In the genomic region with DNA sequence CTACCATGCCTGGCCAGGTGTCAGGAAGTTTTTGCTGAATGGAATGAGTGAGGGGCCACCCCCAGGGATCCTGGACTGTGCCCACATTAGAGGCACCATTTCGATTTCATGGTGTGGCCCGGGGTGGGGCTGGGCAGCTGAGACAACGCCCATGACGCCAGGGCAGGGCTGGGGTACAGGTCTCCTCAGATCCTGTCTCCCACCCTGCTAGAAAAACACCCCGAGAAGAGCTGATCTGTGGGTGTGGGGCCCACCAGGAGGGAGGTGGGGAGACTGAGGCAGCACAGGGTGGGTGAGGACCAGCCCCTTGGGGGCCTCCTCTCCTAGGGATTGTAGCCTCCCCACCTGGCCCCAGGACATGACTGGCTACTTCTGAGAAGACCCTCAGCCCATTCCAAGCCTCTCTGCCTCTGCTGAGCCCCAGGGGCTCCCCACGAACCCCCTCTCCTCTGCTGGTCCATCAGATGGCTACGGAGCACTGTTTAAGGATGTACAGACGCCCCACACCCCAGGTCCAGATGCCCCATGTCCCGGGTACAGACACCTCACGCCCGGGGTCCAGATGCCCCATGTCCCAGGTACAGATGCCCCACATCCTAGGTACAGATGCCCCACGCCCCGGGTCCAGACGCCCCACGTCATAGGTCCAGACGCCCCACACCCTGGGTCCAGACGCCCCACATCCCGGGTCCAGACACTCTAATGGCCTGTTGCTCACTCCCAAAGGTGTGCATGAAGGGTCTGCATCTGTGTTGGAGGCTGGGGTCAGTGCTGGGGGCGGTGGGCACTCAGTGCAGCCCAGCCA, we compare ENCODE assay signal across 19 cellular contexts.
"Had no signal": no experiment of that assay in that cellular context is flagged by ENCODE, and none has a peak within 500 bp of the region (broad histone marks: within the 10 kb centered on the region; RNA-seq: fewer than 3 reads in every experiment).

No MANE protein-coding gene starts in this region.

- ATAC-seq: activated CD8-positive, alpha-beta T cell treated with anti-CD3 and anti-CD28 coated beads, Interleukin-2, amount 10 ng/mL, durations not matched to agents 7 days and 5 days; body of pancreas; foreskin keratinocyte; left lung; mucosa of descending colon had no signal

- H3K27ac ChIP-seq: body of pancreas, epithelial cell of prostate, foreskin keratinocyte, left lung, parathyroid adenoma, thoracic aorta, upper lobe of left lung had no signal

- H3K9me3 ChIP-seq: body of pancreas, mucosa of descending colon, thoracic aorta had no signal

- H3K36me3 ChIP-seq: left lung, thoracic aorta, upper lobe of left lung had no signal

- H3K4me3 ChIP-seq: body of pancreas, left lung, mucosa of descending colon, thoracic aorta, upper lobe of left lung had no signal

- H3K4me1 ChIP-seq: foreskin keratinocyte, left lung, parathyroid adenoma had no signal

- DNase-seq: activated CD4-positive, alpha-beta T cell treated with anti-CD3 and anti-CD28 coated beads, Interleukin-2, amount 10 ng/mL, durations not matched to agents 7 days and 5 days; activated CD8-positive, alpha-beta T cell treated with anti-CD3 and anti-CD28 coated beads, Interleukin-2, amount 10 ng/mL, durations not matched to agents 7 days and 5 days; activated gamma-delta T cell; activated naive CD8-positive, alpha-beta T cell treated with anti-CD3 and anti-CD28 coated beads, Interleukin-2, amount 10 ng/mL, durations not matched to agents 7 days and 5 days; activated T-cell treated with anti-CD3 and anti-CD28 coated beads, Interleukin-2, amount 50 U/mL, for 48 hours; amygdala; body of pancreas; caudate nucleus; endodermal cell; foreskin keratinocyte; hippocampal formation; mesenchymal stem cell; stimulated activated CD4-positive, alpha-beta T cell treated with anti-CD3 and anti-CD28 coated beads, Interleukin-2, amount 100 ng/mL, for 24 hours had no signal
